ENCODE assay signal across 1 cellular context in genomic region chr4:186074189-186074588, GRCh38.
TF ChIP-seq lines count a peak whose summit lies in the region.

No MANE protein-coding gene starts in this region.

TF ChIP-seq in H1, 55 proteins besides CTCF, POLR2A, EP300 and RAD21:
- TF ChIP-seq TCF12 (IDR thresholded peaks at IDR 0.05; ENCODE audit: low read depth, low read length) (no peak), PHF8 (conservative IDR thresholded peaks at IDR 0.05; ENCODE audit: low read depth, low read length) (no peak), SAP30 (IDR thresholded peaks at IDR 0.05; ENCODE audit: insufficient read depth, insufficient replicate concordance, low read length) (no peak), MAX (IDR thresholded peaks at IDR 0.05) (no peak), BCL11A (IDR thresholded peaks at IDR 0.05; ENCODE audit: low read depth in 2 of 2, low read length in 2 of 2) (no peak), SIRT6 (IDR thresholded peaks at IDR 0.05; ENCODE audit: low read length) (no peak), MAFK (IDR thresholded peaks at IDR 0.05; ENCODE audit: low read depth, low read length) (no peak), HDAC6 (IDR thresholded peaks at IDR 0.05; ENCODE audit: low read depth, low read length) (no peak), ATF3 (IDR thresholded peaks at IDR 0.05; ENCODE audit: insufficient read depth, low read depth, low read length) (no peak), ATF2 (IDR thresholded peaks at IDR 0.05; ENCODE audit: low read length) (no peak)
